1 cellular context compared by ENCODE assay signal in genomic region chr16:1308977-1309885, GRCh38.
TF ChIP-seq lines count a peak whose summit lies in the region.

TSS of gene UBE2I (plus strand) at chr16:1309636. CDS start at chr16:1314031, 4,395 bp downstream.

TF ChIP-seq in HepG2, 621 proteins besides CTCF, POLR2A, EP300 and RAD21 (continued from another document and continues in another):
- TF ChIP-seq THRA (CRISPR knock-in tag; IDR thresholded peaks at IDR 0.05; ENCODE audit: borderline replicate concordance) (peak; percentile 54), ZBTB2 (CRISPR knock-in tag; IDR thresholded peaks at IDR 0.05; ENCODE audit: low read depth) (no peak; the same call in 1 of the 2 replicates), ZNF646 (CRISPR knock-in tag; IDR thresholded peaks at IDR 0.05) (no peak), ZNF496 (CRISPR knock-in tag; IDR thresholded peaks at IDR 0.05; ENCODE audit: insufficient replicate concordance) (no peak), ETV6 (CRISPR knock-in tag; conservative IDR thresholded peaks at IDR 0.05) (no peak; the same call in none of the 2 replicates), E2F5 (CRISPR knock-in tag; conservative IDR thresholded peaks at IDR 0.05) (0 out of 2 replicates have a peak, but pooled peaks have one; percentile 39), JUNB (CRISPR knock-in tag; IDR thresholded peaks at IDR 0.05; ENCODE audit: borderline replicate concordance) (no peak), NR2F6 (IDR thresholded peaks at IDR 0.05) (no peak), NR2F6 (CRISPR knock-in tag; IDR thresholded peaks at IDR 0.05) (no peak), CHD2 (IDR thresholded peaks at IDR 0.05; ENCODE audit: low read depth, low read length) (peak; percentile 38; the same call in 1 of the 2 replicates), ZNF329 (CRISPR knock-in tag; IDR thresholded peaks at IDR 0.05; ENCODE audit: low read depth) (0 out of 2 replicates have a peak, but pooled peaks have one; percentile 40), CBX2 (IDR thresholded peaks at IDR 0.05; ENCODE audit: low read depth, low read length) (no peak), CBX2 (CRISPR knock-in tag; IDR thresholded peaks at IDR 0.05; ENCODE audit: low read depth) (no peak), LBX2 (CRISPR knock-in tag; IDR thresholded peaks at IDR 0.05; ENCODE audit: borderline replicate concordance) (no peak), ZIK1 (CRISPR knock-in tag; IDR thresholded peaks at IDR 0.05; ENCODE audit: borderline replicate concordance, low read depth) (no peak), ZNF143 (CRISPR knock-in tag; IDR thresholded peaks at IDR 0.05) (no peak), SRY (CRISPR knock-in tag; IDR thresholded peaks at IDR 0.05) (peak; percentile 97), MAFG (CRISPR knock-in tag; IDR thresholded peaks at IDR 0.05) (no peak), ZNF224 (CRISPR knock-in tag; IDR thresholded peaks at IDR 0.05) (0 out of 2 replicates have a peak, but pooled peaks have one; percentile 69), ZNF558 (CRISPR knock-in tag; IDR thresholded peaks at IDR 0.05; ENCODE audit: borderline replicate concordance) (peak; percentile 96; the same call in 1 of the 2 replicates), CEBPZ (IDR thresholded peaks at IDR 0.05; ENCODE audit: low read length) (no peak), KDM3A (CRISPR knock-in tag; IDR thresholded peaks at IDR 0.05; ENCODE audit: low read depth) (0 out of 2 replicates have a peak, but pooled peaks have one; percentile 28), ELF3 (CRISPR knock-in tag; IDR thresholded peaks at IDR 0.05) (no peak), ZZZ3 (CRISPR knock-in tag; IDR thresholded peaks at IDR 0.05; ENCODE audit: borderline replicate concordance) (peak; percentile 100), TCF12 (IDR thresholded peaks at IDR 0.05) (no peak), TCF12 (CRISPR knock-in tag; IDR thresholded peaks at IDR 0.05) (no peak), MED8 (CRISPR knock-in tag; IDR thresholded peaks at IDR 0.05; ENCODE audit: insufficient replicate concordance) (no peak), ZFY (CRISPR knock-in tag; IDR thresholded peaks at IDR 0.05) (peak; percentile 100), MYNN (CRISPR knock-in tag; IDR thresholded peaks at IDR 0.05; ENCODE audit: low read depth) (no peak), ZBTB39 (CRISPR knock-in tag; IDR thresholded peaks at IDR 0.05) (no peak), ZNF776 (CRISPR knock-in tag; IDR thresholded peaks at IDR 0.05) (no peak), UBTF (CRISPR knock-in tag; IDR thresholded peaks at IDR 0.05) (peak; percentile 22; the same call in 1 of the 2 replicates), HMGXB4 (CRISPR knock-in tag; IDR thresholded peaks at IDR 0.05; ENCODE audit: borderline replicate concordance in 1 of 2, low read depth in 1 of 2) (peak; percentile 67 to 69; a peak in 2 of 4 replicates), HES4 (CRISPR knock-in tag; IDR thresholded peaks at IDR 0.05; ENCODE audit: borderline replicate concordance) (peak; percentile 59; the same call in 1 of the 2 replicates), ZNF607 (CRISPR knock-in tag; IDR thresholded peaks at IDR 0.05; ENCODE audit: borderline replicate concordance) (peak; percentile 52; the same call in 1 of the 2 replicates)
